ENCODE assay signal across 8 cellular contexts in genomic region chr2:180077295-180077906, GRCh38.
A peak's percentile ranks its signal among the peaks of the same experiment; 100 is the strongest.
DNase-seq lines count a peak whose midpoint lies in the region; ATAC-seq and TF ChIP-seq lines count a peak whose summit lies in the region.

No MANE protein-coding gene starts in this region.

- H3K4me1 ChIP-seq in OCI-LY7 (ENCODE audit: insufficient read depth, low read length, poor library complexity, severe bottlenecking) (no peaks in the 10 kb centered on the region), upper lobe of right lung (no peaks in the 10 kb centered on the region)

- peak; percentile 12 for DNase-seq in AG08396 (ENCODE audit: low spot score)
- DNase-seq in OCI-LY7 (ENCODE audit: low spot score) = peak; percentile 17
- DNase-seq in fibroblast of villous mesenchyme (ENCODE audit: low read depth) = peak; percentile 27
- no peak for DNase-seq in upper lobe of right lung
- DNase-seq in central memory CD4-positive, alpha-beta T cell = no peak

- intact Hi-C loops in OCI-LY7 (cut with micrococcal nuclease; ENCODE audit: unreplicated experiment) = loop anchor here (1.0 to 2.0 kb wide), 2 partner anchors 235 to 655 kb away; no protein-coding TSS in a partner anchor
- intact Hi-C loops in upper lobe of right lung (cut with DNase I) = no loop called here

- H4K20me1 ChIP-seq in OCI-LY7 (ENCODE audit: insufficient read depth, low read length) = no peaks in the 10 kb centered on the region

- peak; percentile 57 for ATAC-seq in GM21367 (IDR thresholded peaks at IDR 0.05; ENCODE audit: unreplicated experiment)
- ATAC-seq in upper lobe of right lung = peak; percentile 20
- ATAC-seq in HG03521 (IDR thresholded peaks at IDR 0.05; ENCODE audit: unreplicated experiment) = no peak
- ATAC-seq in HG03095 (IDR thresholded peaks at IDR 0.05; ENCODE audit: unreplicated experiment) = no peak

- no peaks in the 10 kb centered on the region; the same call in 1 of the 2 replicates for H3K9me3 ChIP-seq in OCI-LY7 (ENCODE audit: low read length)
- no peaks in the 10 kb centered on the region for H3K9me3 ChIP-seq in upper lobe of right lung

- no peak overlapping the region for H2AFZ ChIP-seq in OCI-LY7 (ENCODE audit: low read length)

- CTCF ChIA-PET in OCI-LY7 (lab: Charles Lee; ENCODE audit: unreplicated experiment) = no interaction called here

- H3K36me3 ChIP-seq in OCI-LY7 (ENCODE audit: insufficient read depth, low read length) (no peaks in the 10 kb centered on the region), upper lobe of right lung (no peaks in the 10 kb centered on the region)

- no peak overlapping the region for H3K4me2 ChIP-seq in OCI-LY7 (ENCODE audit: low read length)

- no peaks in the 10 kb centered on the region for H3K79me2 ChIP-seq in OCI-LY7 (ENCODE audit: insufficient read depth, low read depth, low read length)

- H3K27ac ChIP-seq in OCI-LY7 (ENCODE audit: low read depth, low read length, poor library complexity, severe bottlenecking) = no peak overlapping the region
- no peak overlapping the region for H3K27ac ChIP-seq in upper lobe of right lung

- TF ChIP-seq CTCF in OCI-LY7 (conservative IDR thresholded peaks at IDR 0.05; ENCODE audit: low read length) = peak; percentile 87
- peak; percentile 79 for TF ChIP-seq CTCF in fibroblast of villous mesenchyme (IDR thresholded peaks at IDR 0.05; ENCODE audit: insufficient read depth, low read depth, low read length)
- peak; percentile 50 for TF ChIP-seq CTCF in upper lobe of right lung (IDR thresholded peaks at IDR 0.05)

- no peaks in the 10 kb centered on the region for H3K27me3 ChIP-seq in upper lobe of right lung

- BruUV-seq in OCI-LY7 (replicated peaks; lab: Mats Ljungman, UMichigan) = no TSS peak

- POLR2A ChIA-PET in OCI-LY7 (lab: Charles Lee) = interaction anchor here (0.8 to 1.2 kb wide), 2 partner anchors 13 to 676 kb away, joined by 3 to 4 read pairs; no protein-coding TSS in a partner anchor

- H3K4me3 ChIP-seq in OCI-LY7 (ENCODE audit: low read depth, low read length, poor library complexity, severe bottlenecking) (no peak overlapping the region), fibroblast of villous mesenchyme (ENCODE audit: low read depth, low read length) (no peak overlapping the region), upper lobe of right lung (no peak overlapping the region)

- H3K9me2 ChIP-seq in OCI-LY7 (ENCODE audit: insufficient read depth, low read length) = no peaks in the 10 kb centered on the region

Comparison
In these comparisons a context has a peak if more than half of its experiments do, and no peak if none do; other contexts are left out.
1. DNase-seq: peak in AG08396 (single experiment), OCI-LY7 (single experiment) and fibroblast of villous mesenchyme (single experiment); none in upper lobe of right lung (single experiment) and central memory CD4-positive, alpha-beta T cell (single experiment).
2. ATAC-seq: peak in GM21367 (single experiment) and upper lobe of right lung (single experiment); none in HG03521 (single experiment) and HG03095 (single experiment).
3. Peak in every context shown above with its lines, with median percentiles within 50 percentile points of each other: CTCF ChIP-seq.